Comparison of ENCODE assay signal across 7 cellular contexts in the genomic region with DNA sequence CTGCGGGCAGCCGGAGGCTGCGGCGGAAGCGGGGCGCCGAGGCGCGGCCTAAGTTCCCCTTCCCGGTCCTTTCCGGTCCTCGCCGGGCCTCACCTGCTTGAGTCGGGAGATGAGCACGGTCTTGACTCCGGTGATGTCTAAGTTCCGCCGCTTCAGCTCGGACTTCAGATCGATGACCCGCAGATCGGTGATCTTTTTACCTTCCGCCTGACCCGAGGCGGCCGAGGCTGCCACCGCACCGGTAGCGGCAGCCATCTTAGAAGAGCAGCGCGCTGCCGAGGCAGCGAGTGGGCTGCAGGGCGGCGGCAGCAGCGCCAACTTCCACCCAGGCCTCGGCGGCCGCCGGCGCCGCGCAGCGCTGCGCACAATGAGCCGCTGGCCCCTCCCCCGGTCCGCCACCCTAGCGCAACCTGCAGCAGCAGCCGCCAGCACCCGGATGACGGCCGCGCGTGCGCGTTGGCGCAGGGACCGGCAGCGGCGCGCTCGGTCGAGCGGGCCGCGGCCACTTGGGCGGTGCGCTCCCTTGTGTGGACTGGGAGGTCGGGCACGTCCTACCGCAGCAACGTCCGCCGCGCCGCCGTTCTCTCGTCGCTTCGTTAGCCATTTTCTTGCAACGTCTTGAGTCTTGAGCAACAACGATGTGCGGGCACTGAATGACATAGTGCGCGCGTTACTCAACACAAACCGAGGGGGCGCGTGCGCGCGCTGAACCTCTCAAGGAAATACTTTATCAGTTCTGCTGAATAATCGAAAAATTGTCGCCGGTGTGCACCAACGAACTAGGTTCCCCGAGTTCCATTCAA. TPM values are rescaled to one million over a fixed set of nuclear protein-coding genes. Genes with fewer than 3 reads are reported as not detected.
DNase-seq lines count a peak whose midpoint lies in the region; ATAC-seq and TF ChIP-seq lines count a peak whose summit lies in the region.

A gene (minus strand): TSS at position 369 of the 803 bp plus-strand sequence. CDS start 114 bp downstream, at position 255.

- no peaks in the 10 kb centered on the region for H3K27me3 ChIP-seq in hepatocyte

- peaks cover 17% of the 10 kb centered on the region for H3K4me1 ChIP-seq in hepatocyte (ENCODE audit: insufficient read depth)

- TF ChIP-seq CTCF in astrocyte of the cerebellum (IDR thresholded peaks at IDR 0.05; ENCODE audit: low read depth, low read length, missing control alignments) (peak; percentile 33), hepatocyte (IDR thresholded peaks at IDR 0.05; ENCODE audit: poor library complexity) (peak; percentile 23), retinal pigment epithelial cell (conservative IDR thresholded peaks at IDR 0.05; ENCODE audit: low read depth, low read length) (peak; percentile 26)

- H3K9me3 ChIP-seq in hepatocyte (ENCODE audit: low read depth) = no peaks in the 10 kb centered on the region

- ATAC-seq in GM18511 (IDR thresholded peaks at IDR 0.05; ENCODE audit: unreplicated experiment) (peak; percentile 91), HG03025 (IDR thresholded peaks at IDR 0.05; ENCODE audit: low FRiP score, unreplicated experiment) (peak; percentile 86)

- H3K4me3 ChIP-seq in astrocyte of the cerebellum (ENCODE audit: low read depth, low read length) (peak within 1 kb of the TSS; percentile 76), hepatocyte (peak within 1 kb of the TSS; percentile 95), retinal pigment epithelial cell (ENCODE audit: low read length) (peak within 1 kb of the TSS; percentile 80)

- in situ Hi-C loops in astrocyte of the cerebellum (cut with HindIII; ENCODE audit: low sequenced_read_pairs) = no loop called here

- peak; percentile 92 to 94 for DNase-seq in NCI-H2081 (lab: John Stamatoyannopoulos, UW)
- DNase-seq in T-helper 9 cell = peak; percentile 88
- peak; percentile 86 for DNase-seq in astrocyte of the cerebellum (ENCODE audit: low read depth)
- DNase-seq in hepatocyte (ENCODE audit: low spot score) = peak; percentile 98
- DNase-seq in retinal pigment epithelial cell (ENCODE audit: low read depth) = peak; percentile 79

- peak within 1 kb of the TSS; percentile 92 for H2AFZ ChIP-seq in hepatocyte

- peaks cover 35% of the 10 kb centered on the region for H4K20me1 ChIP-seq in hepatocyte (ENCODE audit: insufficient read depth, poor library complexity, severe bottlenecking)

- H3K79me2 ChIP-seq in hepatocyte = peaks cover 43% of the 10 kb centered on the region

- under 1% methylated on average over 91 of the region's 98 CpGs for WGBS in hepatocyte (ENCODE audit: low lambda C conversion rate, missing lambda C conversion rate)

- no peaks in the 10 kb centered on the region for H3K9me2 ChIP-seq in hepatocyte (replicated peaks; ENCODE audit: insufficient read depth)

- H3K4me2 ChIP-seq in hepatocyte = peak within 1 kb of the TSS; percentile 81

- no peaks in the 10 kb centered on the region for H3K36me3 ChIP-seq in hepatocyte (replicated peaks; ENCODE audit: insufficient read depth, low read depth)

- H3K27ac ChIP-seq in hepatocyte = peak within 1 kb of the TSS; percentile 100

RNA-seq across cellular contexts. Expression of the gene that starts here (rescaled TPM):
- 70.7 and 73.0 TPM in 2 replicates for total RNA-seq in hepatocyte
- polyA plus RNA-seq in hepatocyte = 75.0 and 85.4 TPM in 2 replicates

Comparison
In these comparisons a context has a peak if more than half of its experiments do, and no peak if none do; other contexts are left out.
1. Peak in every context shown above with its lines: DNase-seq, ATAC-seq, H3K4me3 ChIP-seq and H3K27ac ChIP-seq.